23 cellular contexts compared by ENCODE assay signal in genomic region chr13:27360562-27360961, GRCh38.
"Had no signal": no experiment of that assay in that cellular context is flagged by ENCODE, and none has a peak within 500 bp of the region (broad histone marks: within the 10 kb centered on the region; RNA-seq: fewer than 3 reads in every experiment).

No MANE protein-coding gene starts in this region.

- H3K4me1 ChIP-seq: foreskin keratinocyte had no signal

- H3K27me3 ChIP-seq: right atrium auricular region had no signal

- H3K9me3 ChIP-seq: left ventricle myocardium inferior, lower lobe of right lung, right atrium auricular region, sigmoid colon had no signal

- H3K27ac Mint-ChIP-seq: endodermal cell, immature natural killer cell, memory B cell, mesothelial cell of epicardium, natural killer cell had no signal

- H3K36me3 ChIP-seq: left ventricle myocardium inferior, lower lobe of right lung, right atrium auricular region, sigmoid colon had no signal

- DNase-seq: effector CD4-positive, alpha-beta T cell; endodermal cell; erythroblast; foreskin keratinocyte; immature natural killer cell; left cardiac atrium; left ventricle myocardium inferior; lower lobe of right lung; natural killer cell; posterior cingulate gyrus; sigmoid colon; small intestine; stimulated activated CD4-positive, alpha-beta T cell treated with anti-CD3 and anti-CD28 coated beads, Interleukin-12 subunit alpha, Interleukin-12 subunit beta, amount 100 ng/mL, for 4 hours; stimulated activated CD4-positive, alpha-beta T cell treated with anti-CD3 and anti-CD28 coated beads, Interleukin-2, amount 100 ng/mL, for 48 hours; stimulated activated naive CD4-positive, alpha-beta T cell treated with Interleukin-2 at 50 U/mL for 16 hours; trophoblast cell had no signal

- H3K4me3 ChIP-seq: left ventricle myocardium inferior, lower lobe of right lung, right atrium auricular region, sigmoid colon had no signal

- H3K27ac ChIP-seq: foreskin keratinocyte, left ventricle myocardium inferior, lower lobe of right lung, right atrium auricular region, sigmoid colon had no signal

- FAIRE-seq: endothelial cell of umbilical vein, keratinocyte, small intestine, urothelium cell line had no signal

- H3K9me3 Mint-ChIP-seq: endodermal cell, immature natural killer cell, memory B cell, mesothelial cell of epicardium, natural killer cell, neural crest cell had no signal

- H3K36me3 Mint-ChIP-seq: immature natural killer cell, memory B cell, mesothelial cell of epicardium, natural killer cell had no signal

- H3K4me1 Mint-ChIP-seq: mesothelial cell of epicardium had no signal

- ATAC-seq: foreskin keratinocyte, left cardiac atrium, lower lobe of right lung, natural killer cell had no signal

- H3K4me3 Mint-ChIP-seq: endodermal cell, immature natural killer cell, memory B cell, mesothelial cell of epicardium, natural killer cell, neural crest cell had no signal
